ENCODE assay signal across 15 cellular contexts in genomic region chr5:128407956-128408355, GRCh38.
DNase-seq lines count a peak whose midpoint lies in the region; TF ChIP-seq lines count a peak whose summit lies in the region.
"Had no signal": no experiment of that assay in that cellular context is flagged by ENCODE, and none has a peak within 500 bp of the region (broad histone marks: within the 10 kb centered on the region; RNA-seq: fewer than 3 reads in every experiment).

No MANE protein-coding gene starts in this region.

- H3K4me1 Mint-ChIP-seq in osteocyte (ENCODE audit: unreplicated experiment) = peaks cover 60% of the 10 kb centered on the region
- H3K4me1 Mint-ChIP-seq: CD4-positive, CD25-positive, alpha-beta regulatory T cell had no signal

- H3K9me3 Mint-ChIP-seq in osteocyte (ENCODE audit: unreplicated experiment) = no peaks in the 10 kb centered on the region
- H3K9me3 Mint-ChIP-seq: H9 had no signal

- DNase-seq in NCI-H748 (lab: John Stamatoyannopoulos, UW; ENCODE audit: unreplicated experiment) (peak; percentile 5), NCI-H748 treated with DMSO at 0.1 percent for 48 hours (lab: John Stamatoyannopoulos, UW) (no peak), NCI-H69 (lab: John Stamatoyannopoulos, UW) (peak; percentile 18), fibroblast of mammary gland (ENCODE audit: low read depth) (peak; percentile 10), osteocyte (ENCODE audit: extremely low spot score, unreplicated experiment) (no peak), activated T-cell treated with anti-CD3 and anti-CD28 coated beads for 4 hours (no peak)
- DNase-seq in activated T-cell treated with anti-CD3 and anti-CD28 coated beads, Interleukin-2, amount 50 U/mL, for 48 hours = no peak
- DNase-seq: 8988T; ACHN; CD4-positive, CD25-positive, alpha-beta regulatory T cell; DMS 273 treated with DMSO at 0.1 percent for 48 hours; DMS79 treated with DMSO at 0.1 percent for 48 hours; GOT3; H9 had no signal

- TF ChIP-seq CTCF in fibroblast of mammary gland (conservative IDR thresholded peaks at IDR 0.05; ENCODE audit: control insufficient read depth, insufficient read depth, low read depth, low read length) (no peak), osteocyte (IDR thresholded peaks at IDR 0.05) (no peak)

- peaks cover 69% of the 10 kb centered on the region for H3K36me3 Mint-ChIP-seq in osteocyte (ENCODE audit: unreplicated experiment)
- H3K36me3 Mint-ChIP-seq: CD4-positive, CD25-positive, alpha-beta regulatory T cell had no signal

- H3K27ac Mint-ChIP-seq in osteocyte (ENCODE audit: unreplicated experiment) = peak overlapping the region; percentile 47
- H3K27ac Mint-ChIP-seq: CD4-positive, CD25-positive, alpha-beta regulatory T cell had no signal

- H3K27me3 Mint-ChIP-seq in osteocyte (ENCODE audit: unreplicated experiment) = no peaks in the 10 kb centered on the region
- H3K27me3 Mint-ChIP-seq: CD4-positive, CD25-positive, alpha-beta regulatory T cell had no signal

- no peak overlapping the region for H3K4me3 Mint-ChIP-seq in osteocyte (ENCODE audit: unreplicated experiment)
- H3K4me3 Mint-ChIP-seq: CD4-positive, CD25-positive, alpha-beta regulatory T cell; H9 had no signal

- H3K4me3 ChIP-seq in fibroblast of mammary gland (ENCODE audit: control insufficient read depth, low read depth, low read length) = no peak overlapping the region
- H3K4me3 ChIP-seq: BLaER1 treated with 17β-estradiol and CSF1 and Interleukin-3, amounts not matched to agents 10 nM and 100 nM had no signal

Comparison
In these comparisons a context has a peak if more than half of its experiments do, and no peak if none do; other contexts are left out.
1. DNase-seq: peak in NCI-H748 (single experiment), NCI-H69 (single experiment) and fibroblast of mammary gland (single experiment); none in NCI-H748 treated with DMSO at 0.1 percent for 48 hours (single experiment), osteocyte (single experiment), activated T-cell treated with anti-CD3 and anti-CD28 coated beads for 4 hours (single experiment) and activated T-cell treated with anti-CD3 and anti-CD28 coated beads, Interleukin-2, amount 50 U/mL, for 48 hours (0 of 2).